ENCODE assay signal across 1 cellular context in genomic region chr2:197286805-197287595, GRCh38.
TF ChIP-seq lines count a peak whose summit lies in the region.

No MANE protein-coding gene starts in this region.

TF ChIP-seq in IMR-90, 13 proteins besides CTCF, POLR2A, EP300 and RAD21:
- TF ChIP-seq FOS (IDR thresholded peaks at IDR 0.05; ENCODE audit: low read depth, low read length) (peak; percentile 61; the same call in 1 of the 2 replicates), RCOR1 (IDR thresholded peaks at IDR 0.05; ENCODE audit: insufficient replicate concordance, low read length) (no peak), CEBPB (IDR thresholded peaks at IDR 0.05; ENCODE audit: low read depth, low read length) (peak; percentile 49), SMC3 (IDR thresholded peaks at IDR 0.05; ENCODE audit: low read depth, low read length) (no peak), RFX5 (IDR thresholded peaks at IDR 0.05; ENCODE audit: low read depth, low read length) (no peak), USF2 (IDR thresholded peaks at IDR 0.05; ENCODE audit: low read depth, low read length) (no peak), MAFK (IDR thresholded peaks at IDR 0.05; ENCODE audit: low read depth, low read length) (no peak)
